Comparison of ENCODE assay signal across 18 cellular contexts in genomic region chr13:51588406-51588949, GRCh38. TPM values are rescaled to one million over a fixed set of nuclear protein-coding genes. Genes with fewer than 3 reads are reported as not detected.
DNase-seq lines count a peak whose midpoint lies in the region; ATAC-seq and TF ChIP-seq lines count a peak whose summit lies in the region.
"Had no signal": no experiment of that assay in that cellular context is flagged by ENCODE, and none has a peak within 500 bp of the region (broad histone marks: within the 10 kb centered on the region; RNA-seq: fewer than 3 reads in every experiment).

No MANE protein-coding gene starts in this region.

- H3K4me3 ChIP-seq in skeletal muscle satellite cell (ENCODE audit: low read length) = peak overlapping the region; percentile 15
- H3K4me3 ChIP-seq in H7 (ENCODE audit: insufficient read depth, low read depth, low read length) = no peak overlapping the region
- H3K4me3 ChIP-seq: heart left ventricle, upper lobe of left lung had no signal

- H3K4me3 Mint-ChIP-seq in activated T-cell treated with anti-CD3 and anti-CD28 coated beads, Interleukin-2, amount 50 U/mL, for 72 hours = peak overlapping the region in 1 of 2 donors; percentile 26
- no peak overlapping the region for H3K4me3 Mint-ChIP-seq in endothelial cell (ENCODE audit: unreplicated experiment)
- H3K4me3 Mint-ChIP-seq: activated naive CD8-positive, alpha-beta T cell had no signal

- H3K27me3 ChIP-seq in skeletal muscle satellite cell (ENCODE audit: control insufficient read depth, insufficient read depth, low read length) (no peaks in the 10 kb centered on the region), H7 (ENCODE audit: control insufficient read depth, insufficient read depth, low read length) (no peaks in the 10 kb centered on the region)
- H3K27me3 ChIP-seq: heart left ventricle, upper lobe of left lung had no signal

- H3K4me1 ChIP-seq in skeletal muscle satellite cell (ENCODE audit: control insufficient read depth, insufficient read depth, low read length) = peaks cover 59% of the 10 kb centered on the region

- ATAC-seq in activated T-cell treated with anti-CD3 and anti-CD28 coated beads, Interleukin-2, amount 50 U/mL, for 72 hours (replicated peaks in 1 of 2) = no peak
- no peak for ATAC-seq in esophagus mucosa
- ATAC-seq: heart left ventricle; naive thymus-derived CD8-positive, alpha-beta T cell; stimulated activated naive CD8-positive, alpha-beta T cell treated with anti-CD3 and anti-CD28 coated beads, Interleukin-15, Interleukin-2, amounts not matched to agents 100 U/mL and 50 U/mL, for 24 hours had no signal

- H3K4me2 ChIP-seq in skeletal muscle satellite cell (ENCODE audit: low read length) = peak overlapping the region; percentile 81

- H3K4me1 Mint-ChIP-seq in activated T-cell treated with anti-CD3 and anti-CD28 coated beads, Interleukin-2, amount 50 U/mL, for 72 hours (ENCODE audit: low read depth) = peaks cover 63% of the 10 kb centered on the region
- peaks cover 54% of the 10 kb centered on the region for H3K4me1 Mint-ChIP-seq in endothelial cell (ENCODE audit: unreplicated experiment)

- no peak for DNase-seq in activated T-cell treated with anti-CD3 and anti-CD28 coated beads, Interleukin-2, amount 50 U/mL, for 72 hours
- DNase-seq in activated T-cell treated with anti-CD3 and anti-CD28 coated beads, Interleukin-2, amount 50 U/mL, for 1 hour = no peak
- DNase-seq in OCI-M1 (lab: John Stamatoyannopoulos, UW) = peak; percentile 38
- DNase-seq in endothelial cell (ENCODE audit: low spot score) = no peak
- DNase-seq in LoVo (ENCODE audit: low spot score) = no peak
- DNase-seq in H7 = no peak
- DNase-seq: ACHN; activated T-cell treated with anti-CD3 and anti-CD28 coated beads for 4 hours; DMS53; heart left ventricle; naive thymus-derived CD8-positive, alpha-beta T cell; NCI-H1048; stimulated activated CD4-positive, alpha-beta T cell treated with anti-CD3 and anti-CD28 coated beads, Interleukin-15, amount 100 ng/mL, for 24 hours; stimulated activated naive CD8-positive, alpha-beta T cell treated with anti-CD3 and anti-CD28 coated beads, Interleukin-15, Interleukin-2, amounts not matched to agents 100 U/mL and 50 U/mL, for 24 hours; upper lobe of left lung had no signal

- H3K9me3 ChIP-seq in skeletal muscle satellite cell (replicated peaks; ENCODE audit: low read length) = no peaks in the 10 kb centered on the region
- H3K9me3 ChIP-seq: heart left ventricle, upper lobe of left lung had no signal

- H3K36me3 ChIP-seq in skeletal muscle satellite cell (ENCODE audit: insufficient read depth, low read length) (no peaks in the 10 kb centered on the region), H7 (replicated peaks; ENCODE audit: control insufficient read depth, insufficient read depth, low read length) (no peaks in the 10 kb centered on the region)
- H3K36me3 ChIP-seq: heart left ventricle, upper lobe of left lung had no signal

- H3K27me3 Mint-ChIP-seq in activated T-cell treated with anti-CD3 and anti-CD28 coated beads, Interleukin-2, amount 50 U/mL, for 72 hours (ENCODE audit: low read depth) = no peaks in the 10 kb centered on the region
- H3K27me3 Mint-ChIP-seq in endothelial cell (ENCODE audit: unreplicated experiment) = peaks cover 5% of the 10 kb centered on the region
- H3K27me3 Mint-ChIP-seq: activated naive CD8-positive, alpha-beta T cell; naive thymus-derived CD8-positive, alpha-beta T cell had no signal

- H3K36me3 Mint-ChIP-seq in activated T-cell treated with anti-CD3 and anti-CD28 coated beads, Interleukin-2, amount 50 U/mL, for 72 hours (ENCODE audit: insufficient read depth in 2 of 2) = peaks cover 0 to 2% of the 10 kb centered on the region in 2 donors
- H3K36me3 Mint-ChIP-seq in endothelial cell (ENCODE audit: low read depth, unreplicated experiment) = peaks cover 4% of the 10 kb centered on the region
- H3K36me3 Mint-ChIP-seq: naive thymus-derived CD8-positive, alpha-beta T cell had no signal

- peak overlapping the region; percentile 4 for H3K9ac ChIP-seq in skeletal muscle satellite cell (ENCODE audit: low read depth, low read length)

- H3K9me3 Mint-ChIP-seq in activated T-cell treated with anti-CD3 and anti-CD28 coated beads, Interleukin-2, amount 50 U/mL, for 72 hours = no peaks in the 10 kb centered on the region
- H3K9me3 Mint-ChIP-seq in endothelial cell (ENCODE audit: unreplicated experiment) = no peaks in the 10 kb centered on the region
- H3K9me3 Mint-ChIP-seq: naive thymus-derived CD8-positive, alpha-beta T cell had no signal

- H3K27ac Mint-ChIP-seq in activated T-cell treated with anti-CD3 and anti-CD28 coated beads, Interleukin-2, amount 50 U/mL, for 72 hours = peak overlapping the region; percentile 60
- peak overlapping the region; percentile 82 for H3K27ac Mint-ChIP-seq in endothelial cell (ENCODE audit: unreplicated experiment)
- H3K27ac Mint-ChIP-seq: activated naive CD8-positive, alpha-beta T cell had no signal

- TF ChIP-seq CTCF in endothelial cell (IDR thresholded peaks at IDR 0.05; ENCODE audit: unreplicated experiment) = no peak

RNA-seq across cellular contexts. Expression of gene WDFY2, which starts 4.2 kb away (rescaled TPM):
- total RNA-seq in activated T-cell treated with anti-CD3 and anti-CD28 coated beads, Interleukin-2, amount 50 U/mL, for 72 hours = 10 to 100 TPM; 12.6 to 13.5 TPM
- total RNA-seq in endothelial cell (ENCODE audit: unreplicated experiment) (22.7 TPM), esophagus mucosa (15.9 TPM)
- 11.4 and 13.4 TPM in 2 replicates for total RNA-seq in skeletal muscle satellite cell (2012; rRNA removed)
- total RNA-seq in H7 (2014; rRNA removed; shearing (Covaris generic)) = 5.6 and 13.6 TPM in 2 replicates
